Comparison of ENCODE assay signal across 2 cellular contexts in the genomic region with DNA sequence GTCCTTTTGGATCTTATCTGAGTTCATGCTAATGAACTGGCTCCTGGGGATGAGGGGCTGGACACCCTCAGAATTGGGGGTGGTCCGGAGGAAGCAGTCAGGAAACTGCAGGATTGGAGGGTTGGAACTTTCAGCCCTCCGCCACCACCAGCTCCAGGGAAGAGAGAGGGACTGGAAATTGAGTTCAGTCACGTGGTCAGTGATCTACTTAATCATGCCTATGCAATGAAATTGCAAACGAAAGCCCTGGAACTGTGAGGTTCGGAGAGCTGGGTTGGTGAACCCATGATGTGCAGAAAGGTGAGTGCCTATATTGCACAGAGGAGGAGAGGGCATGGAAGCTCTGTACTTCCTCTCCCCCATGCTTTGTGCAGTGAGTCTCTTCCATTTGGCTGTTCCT.
TF ChIP-seq lines count a peak whose summit lies in the region.

No MANE protein-coding gene starts in this region.

TF ChIP-seq in GM23338, 12 proteins besides CTCF, POLR2A, EP300 and RAD21:
- no peak for TF ChIP-seq CREB1 (CRISPR knock-in tag; IDR thresholded peaks at IDR 0.05; ENCODE audit: low read depth)
- no peak for TF ChIP-seq POLR2AphosphoS5 (IDR thresholded peaks at IDR 0.05; ENCODE audit: low read depth)
- TF ChIP-seq, protein P1, sequence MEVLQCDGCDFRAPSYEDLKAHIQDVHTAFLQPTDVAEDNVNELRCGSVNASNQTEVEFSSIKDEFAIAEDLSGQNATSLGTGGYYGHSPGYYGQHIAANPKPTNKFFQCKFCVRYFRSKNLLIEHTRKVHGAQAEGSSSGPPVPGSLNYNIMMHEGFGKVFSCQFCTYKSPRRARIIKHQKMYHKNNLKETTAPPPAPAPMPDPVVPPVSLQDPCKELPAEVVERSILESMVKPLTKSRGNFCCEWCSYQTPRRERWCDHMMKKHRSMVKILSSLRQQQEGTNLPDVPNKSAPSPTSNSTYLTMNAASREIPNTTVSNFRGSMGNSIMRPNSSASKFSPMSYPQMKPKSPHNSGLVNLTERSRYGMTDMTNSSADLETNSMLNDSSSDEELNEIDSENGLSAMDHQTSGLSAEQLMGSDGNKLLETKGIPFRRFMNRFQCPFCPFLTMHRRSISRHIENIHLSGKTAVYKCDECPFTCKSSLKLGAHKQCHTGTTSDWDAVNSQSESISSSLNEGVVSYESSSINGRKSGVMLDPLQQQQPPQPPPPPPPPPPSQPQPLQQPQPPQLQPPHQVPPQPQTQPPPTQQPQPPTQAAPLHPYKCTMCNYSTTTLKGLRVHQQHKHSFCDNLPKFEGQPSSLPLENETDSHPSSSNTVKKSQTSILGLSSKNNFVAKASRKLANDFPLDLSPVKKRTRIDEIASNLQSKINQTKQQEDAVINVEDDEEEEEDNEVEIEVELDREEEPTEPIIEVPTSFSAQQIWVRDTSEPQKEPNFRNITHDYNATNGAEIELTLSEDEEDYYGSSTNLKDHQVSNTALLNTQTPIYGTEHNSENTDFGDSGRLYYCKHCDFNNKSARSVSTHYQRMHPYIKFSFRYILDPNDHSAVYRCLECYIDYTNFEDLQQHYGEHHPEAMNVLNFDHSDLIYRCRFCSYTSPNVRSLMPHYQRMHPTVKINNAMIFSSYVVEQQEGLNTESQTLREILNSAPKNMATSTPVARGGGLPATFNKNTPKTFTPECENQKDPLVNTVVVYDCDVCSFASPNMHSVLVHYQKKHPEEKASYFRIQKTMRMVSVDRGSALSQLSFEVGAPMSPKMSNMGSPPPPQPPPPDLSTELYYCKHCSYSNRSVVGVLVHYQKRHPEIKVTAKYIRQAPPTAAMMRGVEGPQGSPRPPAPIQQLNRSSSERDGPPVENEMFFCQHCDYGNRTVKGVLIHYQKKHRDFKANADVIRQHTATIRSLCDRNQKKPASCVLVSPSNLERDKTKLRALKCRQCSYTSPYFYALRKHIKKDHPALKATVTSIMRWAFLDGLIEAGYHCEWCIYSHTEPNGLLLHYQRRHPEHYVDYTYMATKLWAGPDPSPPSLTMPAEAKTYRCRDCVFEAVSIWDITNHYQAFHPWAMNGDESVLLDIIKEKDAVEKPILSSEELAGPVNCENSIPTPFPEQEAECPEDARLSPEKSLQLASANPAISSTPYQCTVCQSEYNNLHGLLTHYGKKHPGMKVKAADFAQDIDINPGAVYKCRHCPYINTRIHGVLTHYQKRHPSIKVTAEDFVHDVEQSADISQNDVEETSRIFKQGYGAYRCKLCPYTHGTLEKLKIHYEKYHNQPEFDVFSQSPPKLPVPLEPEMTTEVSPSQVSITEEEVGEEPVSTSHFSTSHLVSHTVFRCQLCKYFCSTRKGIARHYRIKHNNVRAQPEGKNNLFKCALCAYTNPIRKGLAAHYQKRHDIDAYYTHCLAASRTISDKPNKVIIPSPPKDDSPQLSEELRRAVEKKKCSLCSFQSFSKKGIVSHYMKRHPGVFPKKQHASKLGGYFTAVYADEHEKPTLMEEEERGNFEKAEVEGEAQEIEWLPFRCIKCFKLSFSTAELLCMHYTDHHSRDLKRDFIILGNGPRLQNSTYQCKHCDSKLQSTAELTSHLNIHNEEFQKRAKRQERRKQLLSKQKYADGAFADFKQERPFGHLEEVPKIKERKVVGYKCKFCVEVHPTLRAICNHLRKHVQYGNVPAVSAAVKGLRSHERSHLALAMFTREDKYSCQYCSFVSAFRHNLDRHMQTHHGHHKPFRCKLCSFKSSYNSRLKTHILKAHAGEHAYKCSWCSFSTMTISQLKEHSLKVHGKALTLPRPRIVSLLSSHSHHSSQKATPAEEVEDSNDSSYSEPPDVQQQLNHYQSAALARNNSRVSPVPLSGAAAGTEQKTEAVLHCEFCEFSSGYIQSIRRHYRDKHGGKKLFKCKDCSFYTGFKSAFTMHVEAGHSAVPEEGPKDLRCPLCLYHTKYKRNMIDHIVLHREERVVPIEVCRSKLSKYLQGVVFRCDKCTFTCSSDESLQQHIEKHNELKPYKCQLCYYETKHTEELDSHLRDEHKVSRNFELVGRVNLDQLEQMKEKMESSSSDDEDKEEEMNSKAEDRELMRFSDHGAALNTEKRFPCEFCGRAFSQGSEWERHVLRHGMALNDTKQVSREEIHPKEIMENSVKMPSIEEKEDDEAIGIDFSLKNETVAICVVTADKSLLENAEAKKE (CRISPR knock-in tag; IDR thresholded peaks at IDR 0.05): no peak
- TF ChIP-seq, protein P2, sequence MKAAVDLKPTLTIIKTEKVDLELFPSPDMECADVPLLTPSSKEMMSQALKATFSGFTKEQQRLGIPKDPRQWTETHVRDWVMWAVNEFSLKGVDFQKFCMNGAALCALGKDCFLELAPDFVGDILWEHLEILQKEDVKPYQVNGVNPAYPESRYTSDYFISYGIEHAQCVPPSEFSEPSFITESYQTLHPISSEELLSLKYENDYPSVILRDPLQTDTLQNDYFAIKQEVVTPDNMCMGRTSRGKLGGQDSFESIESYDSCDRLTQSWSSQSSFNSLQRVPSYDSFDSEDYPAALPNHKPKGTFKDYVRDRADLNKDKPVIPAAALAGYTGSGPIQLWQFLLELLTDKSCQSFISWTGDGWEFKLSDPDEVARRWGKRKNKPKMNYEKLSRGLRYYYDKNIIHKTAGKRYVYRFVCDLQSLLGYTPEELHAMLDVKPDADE (IDR thresholded peaks at IDR 0.05): no peak
TF ChIP-seq in GM23338: peak in this region for 0.

TF ChIP-seq in H1, 55 proteins besides CTCF, POLR2A, EP300 and RAD21:
- TF ChIP-seq PHF8 (conservative IDR thresholded peaks at IDR 0.05; ENCODE audit: low read depth, low read length) (no peak), SP4 (IDR thresholded peaks at IDR 0.05; ENCODE audit: low read length) (no peak), SP2 (IDR thresholded peaks at IDR 0.05; ENCODE audit: low read length) (no peak), JUN (IDR thresholded peaks at IDR 0.05; ENCODE audit: low read depth, low read length) (no peak), SIX5 (IDR thresholded peaks at IDR 0.05; ENCODE audit: low read depth, low read length) (no peak), KDM4A (IDR thresholded peaks at IDR 0.05; ENCODE audit: low read depth, low read length, severe bottlenecking) (no peak), RBBP5 (IDR thresholded peaks at IDR 0.05; ENCODE audit: borderline replicate concordance, low read depth, low read length) (no peak), CEBPB (IDR thresholded peaks at IDR 0.05; ENCODE audit: low read depth, low read length) (no peak), BRCA1 (IDR thresholded peaks at IDR 0.05; ENCODE audit: low read depth, low read length) (no peak), BACH1 (IDR thresholded peaks at IDR 0.05; ENCODE audit: low read length) (no peak), CTBP2 (IDR thresholded peaks at IDR 0.05; ENCODE audit: borderline replicate concordance, insufficient read depth, insufficient read length, low read length) (no peak)
- TF ChIP-seq, protein P3, sequence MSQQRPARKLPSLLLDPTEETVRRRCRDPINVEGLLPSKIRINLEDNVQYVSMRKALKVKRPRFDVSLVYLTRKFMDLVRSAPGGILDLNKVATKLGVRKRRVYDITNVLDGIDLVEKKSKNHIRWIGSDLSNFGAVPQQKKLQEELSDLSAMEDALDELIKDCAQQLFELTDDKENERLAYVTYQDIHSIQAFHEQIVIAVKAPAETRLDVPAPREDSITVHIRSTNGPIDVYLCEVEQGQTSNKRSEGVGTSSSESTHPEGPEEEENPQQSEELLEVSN (IDR thresholded peaks at IDR 0.05): no peak
